Comparison of ENCODE assay signal across 1 cellular context in genomic region chr1:205111354-205111753, GRCh38.
TF ChIP-seq lines count a peak whose summit lies in the region.

No MANE protein-coding gene starts in this region.

TF ChIP-seq in H1, 55 proteins besides CTCF, POLR2A, EP300 and RAD21:
- TF ChIP-seq TBP (IDR thresholded peaks at IDR 0.05; ENCODE audit: low read depth, low read length), result no peak
- TF ChIP-seq CHD2 (IDR thresholded peaks at IDR 0.05; ENCODE audit: low read length), result no peak
- TF ChIP-seq GABPA (IDR thresholded peaks at IDR 0.05; ENCODE audit: borderline replicate concordance, insufficient read depth, low read length), result no peak
- no peak for TF ChIP-seq CHD1 (IDR thresholded peaks at IDR 0.05; ENCODE audit: low read depth, low read length)
- TF ChIP-seq FOSL1 (IDR thresholded peaks at IDR 0.05; ENCODE audit: insufficient read depth, low read depth, low read length), result no peak
- TF ChIP-seq MAX (IDR thresholded peaks at IDR 0.05), result no peak
- TF ChIP-seq USF2 (IDR thresholded peaks at IDR 0.05; ENCODE audit: low read length), result no peak
- no peak for TF ChIP-seq RNF2 (IDR thresholded peaks at IDR 0.05; ENCODE audit: borderline replicate concordance, low read depth, low read length, missing control alignments, poor library complexity, severe bottlenecking)
- TF ChIP-seq BCL11A (IDR thresholded peaks at IDR 0.05; ENCODE audit: low read depth in 2 of 2, low read length in 2 of 2), result no peak
- no peak for TF ChIP-seq EGR1 (IDR thresholded peaks at IDR 0.05; ENCODE audit: borderline replicate concordance, low read depth, low read length)
- no peak for TF ChIP-seq RFX5 (IDR thresholded peaks at IDR 0.05; ENCODE audit: borderline replicate concordance, low read depth, low read length)
